28 cellular contexts compared by ENCODE assay signal in genomic region chr16:46426336-46426735, GRCh38.
"Had no signal": no experiment of that assay in that cellular context is flagged by ENCODE, and none has a peak within 500 bp of the region (broad histone marks: within the 10 kb centered on the region; RNA-seq: fewer than 3 reads in every experiment).

No MANE protein-coding gene starts in this region.

- H3K4me3 Mint-ChIP-seq: dendritic cell treated with granulocyte-macrophage colony-stimulating factor and Interleukin-4, amounts not matched to agents 40 ng/mL and 50 ng/mL, for 4 days; effector memory CD8-positive, alpha-beta T cell; endodermal cell had no signal

- H3K27ac Mint-ChIP-seq: dendritic cell treated with granulocyte-macrophage colony-stimulating factor and Interleukin-4, amounts not matched to agents 40 ng/mL and 50 ng/mL, for 4 days; effector memory CD8-positive, alpha-beta T cell; endodermal cell had no signal

- H3K9me3 ChIP-seq: gastrocnemius medialis had no signal

- H3K4me1 Mint-ChIP-seq: endodermal cell had no signal

- H3K27me3 ChIP-seq: foreskin keratinocyte, hepatocyte had no signal

- H3K27ac ChIP-seq: coronary artery, dorsolateral prefrontal cortex, epithelial cell of prostate, esophagus muscularis mucosa, esophagus squamous epithelium, foreskin keratinocyte, gastrocnemius medialis, gastroesophageal sphincter, heart left ventricle, heart right ventricle, hepatocyte had no signal

- ATAC-seq: effector memory CD8-positive, alpha-beta T cell; esophagus mucosa; foreskin keratinocyte; gastrocnemius medialis; gastroesophageal sphincter; heart left ventricle; heart right ventricle had no signal

- DNase-seq: cortex of kidney; dermis blood vessel endothelial cell; dorsolateral prefrontal cortex; effector CD4-positive, alpha-beta T cell; effector CD8-positive, alpha-beta T cell; effector memory CD4-positive, alpha-beta T cell; effector memory CD8-positive, alpha-beta T cell; endodermal cell; erythroblast; esophagus squamous epithelium; foreskin fibroblast; foreskin keratinocyte; foreskin melanocyte; gastrocnemius medialis; glutamatergic neuron; head of caudate nucleus; heart right ventricle; hippocampal formation had no signal

- H2AFZ ChIP-seq: hepatocyte had no signal

- H3K36me3 ChIP-seq: esophagus muscularis mucosa, esophagus squamous epithelium, gastrocnemius medialis, gastroesophageal sphincter, heart left ventricle, heart right ventricle had no signal

- H3K27me3 Mint-ChIP-seq: effector memory CD8-positive, alpha-beta T cell had no signal

- H3K79me2 ChIP-seq: hepatocyte had no signal

- FAIRE-seq: endothelial cell of umbilical vein, frontal cortex had no signal

- H3K4me2 ChIP-seq: hepatocyte had no signal

- H3K4me3 ChIP-seq: coronary artery, dorsolateral prefrontal cortex, esophagus muscularis mucosa, esophagus squamous epithelium, gastrocnemius medialis, gastroesophageal sphincter, heart left ventricle, heart right ventricle, hepatocyte had no signal

- H3K4me1 ChIP-seq: esophagus muscularis mucosa, esophagus squamous epithelium, foreskin keratinocyte, gastrocnemius medialis, gastroesophageal sphincter, heart right ventricle had no signal
